8 cellular contexts compared by ENCODE assay signal in genomic region chr1:81414417-81415087, GRCh38.
A peak's percentile ranks its signal among the peaks of the same experiment; 100 is the strongest.
DNase-seq lines count a peak whose midpoint lies in the region; ATAC-seq, FAIRE-seq and TF ChIP-seq lines count a peak whose summit lies in the region.

No MANE protein-coding gene starts in this region.

- POLR2A ChIA-PET in HepG2 (lab: Yijun Ruan, JAX): no interaction called here

- H3K79me2 ChIP-seq in HepG2 (ENCODE audit: insufficient read depth, low read length): no peaks in the 10 kb centered on the region

- H3K9ac ChIP-seq in HepG2 (ENCODE audit: insufficient read depth, low read depth, low read length): no peak overlapping the region

- no peak for FAIRE-seq in HepG2 (lab: Jason Lieb, UNC)

- H3K4me3 ChIP-seq in HepG2 (replicated peaks in 1 of 3; ENCODE audit: insufficient read depth in 1 of 3, low read depth in 2 of 3, low read length in 3 of 3): no peak overlapping the region
- no peak overlapping the region for H3K4me3 ChIP-seq in uterus

- H3K4me1 Mint-ChIP-seq in HFFc6 (ENCODE audit: low read depth) (peaks cover 5% of the 10 kb centered on the region; the same call in 1 of the 2 replicates), chondrocyte (ENCODE audit: low read depth) (peaks cover 3% of the 10 kb centered on the region)

- no TSS peak for BruUV-seq in HepG2 (replicated peaks; lab: Mats Ljungman, UMichigan)

- H3K27me3 Mint-ChIP-seq in HFFc6 (ENCODE audit: insufficient read depth): no peaks in the 10 kb centered on the region
- H3K27me3 Mint-ChIP-seq in chondrocyte (ENCODE audit: low read depth): no peaks in the 10 kb centered on the region

- TF ChIP-seq CTCF in HFFc6 (IDR thresholded peaks at IDR 0.05): peak; percentile 71
- peak; percentile 75 for TF ChIP-seq CTCF in chondrocyte (IDR thresholded peaks at IDR 0.05)
- peak; percentile 57 for TF ChIP-seq CTCF in HepG2 (CRISPR knock-in tag; IDR thresholded peaks at IDR 0.05)
- TF ChIP-seq CTCF in uterus (IDR thresholded peaks at IDR 0.05): peak; percentile 33 to 54 (median 46)

- H3K4me2 ChIP-seq in HepG2 (ENCODE audit: low read depth, low read length): no peak overlapping the region

- in situ Hi-C loops in HepG2 (cut with HindIII; ENCODE audit: extremely low pct_ligation_motif_present, low pct_unique_long_range_greater_than_20kb): no loop called here

- H3K36me3 Mint-ChIP-seq in HFFc6 (ENCODE audit: low read depth) (no peaks in the 10 kb centered on the region), chondrocyte (ENCODE audit: low read depth) (no peaks in the 10 kb centered on the region)

- TF ChIP-seq POLR2A in HepG2 (IDR thresholded peaks at IDR 0.05; ENCODE audit: insufficient read depth in 1 of 2, low read depth in 2 of 2, low read length in 2 of 2) (no peak), uterus (IDR thresholded peaks at IDR 0.05) (no peak)

- no peaks in the 10 kb centered on the region for H4K20me1 ChIP-seq in HepG2 (ENCODE audit: insufficient read depth, low read length)

- no peaks in the 10 kb centered on the region for H3K4me1 ChIP-seq in HepG2 (ENCODE audit: insufficient read depth, low read length)
- H3K4me1 ChIP-seq in uterus: no peaks in the 10 kb centered on the region

- peak; percentile 70 for ATAC-seq in HepG2

- CTCF ChIA-PET in HepG2 (lab: Yijun Ruan, JAX; ENCODE audit: low intra/inter-chr PET ratio, low total read pairs): no interaction called here

- no peak overlapping the region for H2AFZ ChIP-seq in HepG2 (ENCODE audit: low read length)

- intact Hi-C loops in HepG2 (cut with micrococcal nuclease; ENCODE audit: unreplicated experiment): no loop called here
- intact Hi-C loops in uterus (cut with DNase I; ENCODE audit: low total_unique reads): no loop called here

- no peaks in the 10 kb centered on the region for H3K9me3 Mint-ChIP-seq in HFFc6
- peaks cover 6% of the 10 kb centered on the region for H3K9me3 Mint-ChIP-seq in chondrocyte (ENCODE audit: low read depth)

- no peaks in the 10 kb centered on the region for H3K27me3 ChIP-seq in HepG2 (ENCODE audit: control insufficient read depth in 1 of 2, insufficient read depth in 2 of 2, low read length in 2 of 2)
- no peaks in the 10 kb centered on the region for H3K27me3 ChIP-seq in uterus

- TF ChIP-seq RAD21 in HepG2 (CRISPR knock-in tag; IDR thresholded peaks at IDR 0.05): no peak

- peaks cover 10% of the 10 kb centered on the region; the same call in 1 of the 2 replicates for H3K9me3 ChIP-seq in HepG2 (ENCODE audit: low read length)
- H3K9me3 ChIP-seq in uterus: no peaks in the 10 kb centered on the region

- no peak overlapping the region for H3K27ac ChIP-seq in HepG2 (ENCODE audit: extremely low read length, insufficient read depth, low read length)
- H3K27ac ChIP-seq in uterus: no peak overlapping the region

- H3K36me3 ChIP-seq in HepG2 (replicated peaks in 1 of 2; ENCODE audit: control insufficient read depth in 1 of 2, insufficient read depth in 2 of 2, low read length in 2 of 2): no peaks in the 10 kb centered on the region
- H3K36me3 ChIP-seq in uterus: no peaks in the 10 kb centered on the region

- no peak overlapping the region for H3K4me3 Mint-ChIP-seq in HFFc6
- H3K4me3 Mint-ChIP-seq in chondrocyte (ENCODE audit: unreplicated experiment): no peak overlapping the region

- peak; percentile 23 for DNase-seq in stimulated activated CD4-positive, alpha-beta T cell treated with anti-CD3 and anti-CD28 coated beads, Interleukin-15, amount 100 ng/mL, for 24 hours
- no peak for DNase-seq in stimulated activated CD4-positive, alpha-beta T cell treated with anti-CD3 and anti-CD28 coated beads, Interleukin-12 subunit alpha, Interleukin-12 subunit beta, amount 100 ng/mL, for 4 hours
- DNase-seq in HFFc6 (no peak), NAMALWA (ENCODE audit: low spot score) (peak; percentile 52), chondrocyte (ENCODE audit: low spot score) (no peak), HepG2 (ENCODE audit: low spot score) (no peak), uterus (peak; percentile 36 to 70), NCI-H2171 treated with DMSO at 0.1 percent for 48 hours (lab: John Stamatoyannopoulos, UW) (no peak)

- H3K27ac Mint-ChIP-seq in HFFc6: no peak overlapping the region
- H3K27ac Mint-ChIP-seq in chondrocyte (ENCODE audit: unreplicated experiment): no peak overlapping the region

- 8% methylated on average over 12 of the region's 13 CpGs for WGBS in HepG2 (ENCODE audit: low lambda C conversion rate)

- no peak for TF ChIP-seq EP300 in HepG2 (IDR thresholded peaks at IDR 0.05; ENCODE audit: low read depth in 2 of 2, low read length in 2 of 2)
- TF ChIP-seq EP300 in HepG2 (CRISPR knock-in tag; IDR thresholded peaks at IDR 0.05; ENCODE audit: borderline replicate concordance): no peak

TF ChIP-seq in HepG2, 621 proteins besides CTCF, POLR2A, EP300 and RAD21:
- TF ChIP-seq STAG1 (CRISPR knock-in tag; IDR thresholded peaks at IDR 0.05) (peak; percentile 41), FOXO1 (CRISPR knock-in tag; IDR thresholded peaks at IDR 0.05) (no peak), KLF6 (CRISPR knock-in tag; IDR thresholded peaks at IDR 0.05) (no peak)

Comparison
In these comparisons a context has a peak if more than half of its experiments do, and no peak if none do; other contexts are left out.
1. DNase-seq: peak in stimulated activated CD4-positive, alpha-beta T cell treated with anti-CD3 and anti-CD28 coated beads, Interleukin-15, amount 100 ng/mL, for 24 hours (single experiment), NAMALWA (single experiment) and uterus (2 of 2); none in stimulated activated CD4-positive, alpha-beta T cell treated with anti-CD3 and anti-CD28 coated beads, Interleukin-12 subunit alpha, Interleukin-12 subunit beta, amount 100 ng/mL, for 4 hours (single experiment), HFFc6 (single experiment), chondrocyte (single experiment), HepG2 (single experiment) and NCI-H2171 treated with DMSO at 0.1 percent for 48 hours (single experiment).
2. Peak in every context shown above with its lines, with median percentiles within 50 percentile points of each other: CTCF ChIP-seq.